In genomic region chr10:27997865-27998177, GRCh38 we compare ENCODE assay signal across 9 cellular contexts. TPM values are rescaled to one million over a fixed set of nuclear protein-coding genes. Genes with fewer than 3 reads are reported as not detected.
DNase-seq lines count a peak whose midpoint lies in the region; ATAC-seq, FAIRE-seq and TF ChIP-seq lines count a peak whose summit lies in the region.
"Had no signal": no experiment of that assay in that cellular context is flagged by ENCODE, and none has a peak within 500 bp of the region (broad histone marks: within the 10 kb centered on the region; RNA-seq: fewer than 3 reads in every experiment).

No MANE protein-coding gene starts in this region.

- H3K4me3 Mint-ChIP-seq in activated naive CD8-positive, alpha-beta T cell treated with anti-CD3 and anti-CD28 coated beads for 36 hours = peak overlapping the region; percentile 85
- peak overlapping the region; percentile 84 to 95 for H3K4me3 Mint-ChIP-seq in stimulated activated naive B cell treated with anti-CD40 and anti-IgM and Interleukin-4, amounts not matched to agents 10 μg/mL and 1 μg/mL and 100 μg/mL, for 72 hours

- H3K9me3 Mint-ChIP-seq in activated naive CD8-positive, alpha-beta T cell treated with anti-CD3 and anti-CD28 coated beads for 36 hours = no peaks in the 10 kb centered on the region
- no peaks in the 10 kb centered on the region for H3K9me3 Mint-ChIP-seq in stimulated activated naive B cell treated with anti-CD40 and anti-IgM and Interleukin-4, amounts not matched to agents 10 μg/mL and 1 μg/mL and 100 μg/mL, for 72 hours

- H3F3A ChIP-seq in SK-N-SH (replicated peaks; ENCODE audit: insufficient read depth) = no peaks in the 10 kb centered on the region

- no peaks in the 10 kb centered on the region for H3K9me2 ChIP-seq in SK-N-SH

- H3K36me3 Mint-ChIP-seq in activated naive CD8-positive, alpha-beta T cell treated with anti-CD3 and anti-CD28 coated beads for 36 hours = no peaks in the 10 kb centered on the region
- peaks cover 0 to 2% of the 10 kb centered on the region in 2 donors for H3K36me3 Mint-ChIP-seq in stimulated activated naive B cell treated with anti-CD40 and anti-IgM and Interleukin-4, amounts not matched to agents 10 μg/mL and 1 μg/mL and 100 μg/mL, for 72 hours

- POLR2A ChIA-PET in SK-N-SH (lab: Yijun Ruan, JAX) = no interaction called here

- H3K36me3 ChIP-seq in SK-N-SH (replicated peaks in 1 of 2; ENCODE audit: control insufficient read depth in 1 of 2, insufficient read depth in 2 of 2, low read length in 1 of 2) (no peaks in the 10 kb centered on the region), keratinocyte (ENCODE audit: control insufficient read depth in 2 of 2, extremely low read depth in 1 of 2, insufficient read depth in 2 of 2, low read length in 2 of 2) (no peaks in the 10 kb centered on the region)

- 5% methylated on average over 5 of the region's 5 CpGs for WGBS in SK-N-SH (ENCODE audit: low lambda C conversion rate)

- H3K9me3 ChIP-seq in SK-N-SH (no peaks in the 10 kb centered on the region), keratinocyte (ENCODE audit: control insufficient read depth, low read depth, low read length) (no peaks in the 10 kb centered on the region)

- no peak for ATAC-seq in SK-N-SH treated with all-trans-retinoic acid at 6 μM for 48 hours
- ATAC-seq in stimulated activated naive B cell treated with anti-CD40 and anti-IgM and Interleukin-4, amounts not matched to agents 10 μg/mL and 1 μg/mL and 100 μg/mL, for 72 hours (replicated peaks) = no peak

- H3K27ac ChIP-seq in SK-N-SH (ENCODE audit: low read depth in 2 of 2, low read length in 1 of 2) (no peak overlapping the region), keratinocyte (ENCODE audit: control insufficient read depth, insufficient read depth, low read length) (no peak overlapping the region)

- DNase-seq in SK-N-SH = no peak
- no peak for DNase-seq in activated naive CD8-positive, alpha-beta T cell treated with anti-CD3 and anti-CD28 coated beads for 36 hours
- DNase-seq in keratinocyte (ENCODE audit: low read depth, low spot score) = no peak
- DNase-seq in stimulated activated naive B cell treated with anti-CD40 and anti-IgM and Interleukin-4, amounts not matched to agents 10 μg/mL and 1 μg/mL and 100 μg/mL, for 72 hours = no peak
- DNase-seq in NK-92 treated with Interleukin-12 subunit alpha and Interleukin-12 subunit beta, amount 100 ng/mL, for 24 hours (lab: John Stamatoyannopoulos, UW) = no peak
- DNase-seq in NCI-H2227 (lab: John Stamatoyannopoulos, UW; ENCODE audit: unreplicated experiment) = no peak
- DNase-seq in retina = no peak
- DNase-seq: activated CD4-positive, CD25-positive, alpha-beta regulatory T cell treated with anti-CD3 and anti-CD28 coated beads, Interleukin-2, amount 50 U/mL, for 72 hours had no signal

- H3K9me1 ChIP-seq in keratinocyte (ENCODE audit: control insufficient read depth, extremely low read depth, insufficient read depth, low read length) = no peaks in the 10 kb centered on the region

- TF ChIP-seq CTCF in SK-N-SH (IDR thresholded peaks at IDR 0.05) (no peak), keratinocyte (optimal IDR thresholded peaks at IDR 0.05 in 1 of 3, IDR thresholded peaks at IDR 0.05 in 1 of 3, conservative IDR thresholded peaks at IDR 0.05 in 1 of 3; ENCODE audit: extremely low read depth in 1 of 3, insufficient read depth in 2 of 3, low read length in 3 of 3) (no peak)

- H3K79me2 ChIP-seq in SK-N-SH (ENCODE audit: insufficient read depth) (no peaks in the 10 kb centered on the region), keratinocyte (ENCODE audit: control insufficient read depth, insufficient read depth, low read length) (no peaks in the 10 kb centered on the region)

- H2AFZ ChIP-seq in SK-N-SH (ENCODE audit: low read depth) (no peak overlapping the region), keratinocyte (ENCODE audit: control insufficient read depth, low read length) (peak overlapping the region; percentile 83)

- H3K4me2 ChIP-seq in SK-N-SH (peak overlapping the region; percentile 76), keratinocyte (ENCODE audit: control insufficient read depth, extremely low read depth, insufficient read depth, low read depth, low read length) (peak overlapping the region; percentile 75)

- no peak for TF ChIP-seq RAD21 in SK-N-SH (IDR thresholded peaks at IDR 0.05; ENCODE audit: low read length)

- no peak for TF ChIP-seq EP300 in SK-N-SH (IDR thresholded peaks at IDR 0.05; ENCODE audit: borderline replicate concordance in 1 of 2, low read depth in 1 of 2, low read length in 1 of 2)

- CTCF ChIA-PET in SK-N-SH (lab: Yijun Ruan, JAX) = no interaction called here

- H3K27me3 ChIP-seq in SK-N-SH (ENCODE audit: insufficient read depth) (peaks cover 29% of the 10 kb centered on the region; the same call in 1 of the 2 replicates), keratinocyte (ENCODE audit: control insufficient read depth, extremely low read depth, insufficient read depth, low read length) (peaks cover 18% of the 10 kb centered on the region)

- peaks cover 9% of the 10 kb centered on the region for H3K4me1 Mint-ChIP-seq in activated naive CD8-positive, alpha-beta T cell treated with anti-CD3 and anti-CD28 coated beads for 36 hours
- H3K4me1 Mint-ChIP-seq in stimulated activated naive B cell treated with anti-CD40 and anti-IgM and Interleukin-4, amounts not matched to agents 10 μg/mL and 1 μg/mL and 100 μg/mL, for 72 hours = peaks cover 11 to 19% of the 10 kb centered on the region in 2 donors

- peak; percentile 43 for FAIRE-seq in keratinocyte (lab: Jason Lieb, UNC)

- H3K4me3 ChIP-seq in SK-N-SH (ENCODE audit: low read depth in 2 of 2, low read length in 1 of 2) = peak overlapping the region in 1 of 2 experiments; percentile 53; a peak in 2 of 4 replicates
- H3K4me3 ChIP-seq in keratinocyte (ENCODE audit: control insufficient read depth in 2 of 3, extremely low read depth in 1 of 3, insufficient read depth in 2 of 3, low read depth in 1 of 3, low read length in 3 of 3) = peak overlapping the region in 1 of 3 experiments; percentile 48

- no peaks in the 10 kb centered on the region for H3K4me1 ChIP-seq in SK-N-SH (ENCODE audit: control insufficient read depth in 1 of 2, insufficient read depth in 2 of 2, low read depth in 1 of 2, low read length in 1 of 2)
- no peaks in the 10 kb centered on the region for H3K4me1 ChIP-seq in keratinocyte (ENCODE audit: control insufficient read depth, extremely low read depth, insufficient read depth, low read length)

- no peak overlapping the region for H3K27ac Mint-ChIP-seq in activated naive CD8-positive, alpha-beta T cell treated with anti-CD3 and anti-CD28 coated beads for 36 hours
- peak overlapping the region; percentile 87 for H3K27ac Mint-ChIP-seq in stimulated activated naive B cell treated with anti-CD40 and anti-IgM and Interleukin-4, amounts not matched to agents 10 μg/mL and 1 μg/mL and 100 μg/mL, for 72 hours

- dilution Hi-C loops in keratinocyte (cut with MboI; ENCODE audit: extremely low pct_ligation_motif_present, low sequenced_read_pairs) = no loop called here

- H3K9ac ChIP-seq in SK-N-SH = no peak overlapping the region
- H3K9ac ChIP-seq in keratinocyte (ENCODE audit: control insufficient read depth, extremely low read depth, insufficient read depth, low read length) = no peak overlapping the region

- H3K27me3 Mint-ChIP-seq in activated naive CD8-positive, alpha-beta T cell treated with anti-CD3 and anti-CD28 coated beads for 36 hours = peaks cover 59% of the 10 kb centered on the region
- H3K27me3 Mint-ChIP-seq in stimulated activated naive B cell treated with anti-CD40 and anti-IgM and Interleukin-4, amounts not matched to agents 10 μg/mL and 1 μg/mL and 100 μg/mL, for 72 hours = peaks cover 39 to 45% of the 10 kb centered on the region in 2 donors

- H4K20me1 ChIP-seq in SK-N-SH (ENCODE audit: insufficient read depth) (no peaks in the 10 kb centered on the region), keratinocyte (ENCODE audit: control insufficient read depth, extremely low read depth, insufficient read depth, low read length) (no peaks in the 10 kb centered on the region)

TF ChIP-seq in SK-N-SH, 30 proteins besides CTCF, POLR2A, EP300 and RAD21 (continues in another document):
- TF ChIP-seq USF2 (IDR thresholded peaks at IDR 0.05; ENCODE audit: borderline replicate concordance, low read depth, low read length) (no peak), SIN3A (IDR thresholded peaks at IDR 0.05; ENCODE audit: borderline replicate concordance, low read depth, low read length) (no peak)

TF ChIP-seq in SK-N-SH treated with all-trans-retinoic acid at 6 μM for 48 hours, 23 proteins besides CTCF, POLR2A, EP300 and RAD21:
- TF ChIP-seq ZNF565 (CRISPR knock-in tag; conservative IDR thresholded peaks at IDR 0.05; ENCODE audit: low read depth) (no peak), TCF4 (CRISPR knock-in tag; IDR thresholded peaks at IDR 0.05; ENCODE audit: borderline replicate concordance) (no peak)

RNA-seq across cellular contexts. Expression of gene ODAD2, which starts 1.1 kb away (rescaled TPM):
- polyA plus RNA-seq in SK-N-SH (2012; rRNA removed) (not detected in 2 replicates), keratinocyte (0.01 to 0.02 TPM in 2 of 3 replicates, not detected in the other)
- not detected in 2 replicates for polyA plus RNA-seq in SK-N-SH (2012; cell fraction: cytosol; rRNA removed)
- not detected in 2 replicates for polyA plus RNA-seq in SK-N-SH (2012; cell fraction: nucleus; rRNA removed)
- under 1 TPM; 0.56 to 0.62 TPM for total RNA-seq in activated naive CD8-positive, alpha-beta T cell treated with anti-CD3 and anti-CD28 coated beads for 36 hours
- polyA plus RNA-seq in keratinocyte (2011; ENCODE audit: low read depth) = not detected
- polyA plus RNA-seq in keratinocyte (2011; cell fraction: cytosol; rRNA removed) = 0.01 TPM in 1 of 2 replicates, not detected in the other
- polyA plus RNA-seq in keratinocyte (2011; cell fraction: nucleus; rRNA removed) = not detected in 2 replicates
- 0.05 TPM in 1 of 2 replicates, not detected in the other for polyA plus RNA-seq in keratinocyte (2012; ENCODE audit: low replicate concordance)
- polyA minus RNA-seq in keratinocyte = not detected in 3 replicates
- not detected for polyA minus RNA-seq in keratinocyte (2011; cell fraction: cytosol; rRNA and poly(A)+ RNA removed)
- not detected in 2 replicates for polyA minus RNA-seq in keratinocyte (2011; cell fraction: nucleus; rRNA and poly(A)+ RNA removed)
